ENCODE assay signal across 23 cellular contexts in the genomic region with DNA sequence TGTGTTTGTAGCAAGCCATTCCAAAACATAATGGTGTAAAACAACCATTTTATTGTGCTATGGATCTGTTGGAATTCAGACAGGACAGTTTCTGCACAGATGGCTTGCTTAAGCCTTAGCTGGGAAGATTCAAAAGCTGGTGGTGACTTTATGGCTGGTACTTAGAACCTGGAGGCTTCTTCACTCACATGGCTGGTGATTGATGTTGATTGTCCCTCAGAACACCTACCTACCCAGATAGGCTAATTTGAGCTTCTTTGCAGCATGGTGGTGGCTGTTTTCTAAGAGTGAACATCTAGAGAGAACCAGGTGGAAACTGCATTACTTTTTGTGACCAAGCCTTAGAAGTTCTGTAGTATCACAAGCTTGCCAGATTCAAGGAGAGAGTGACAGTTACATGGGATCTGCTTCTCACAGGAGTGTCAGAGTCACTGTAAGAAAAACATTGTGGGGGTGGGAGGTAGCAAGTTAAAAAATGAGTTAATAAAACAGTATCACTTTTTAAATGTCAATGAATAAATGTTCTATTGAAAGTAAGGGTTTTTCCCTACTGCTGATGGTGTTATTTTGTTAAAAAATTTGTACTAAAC. TPM values are rescaled to one million over a fixed set of nuclear protein-coding genes. Genes with fewer than 3 reads are reported as not detected.
DNase-seq lines count a peak whose midpoint lies in the region; ATAC-seq, FAIRE-seq and TF ChIP-seq lines count a peak whose summit lies in the region.
"Had no signal": no experiment of that assay in that cellular context is flagged by ENCODE, and none has a peak within 500 bp of the region (broad histone marks: within the 10 kb centered on the region; RNA-seq: fewer than 3 reads in every experiment).

No MANE protein-coding gene starts in this region.

- no peak overlapping the region for H2AFZ ChIP-seq in keratinocyte (ENCODE audit: control insufficient read depth, low read length)

- H4K20me1 ChIP-seq in DOHH2 (ENCODE audit: control insufficient read depth, insufficient read depth, low read depth, low read length) (no peaks in the 10 kb centered on the region; the same call in 1 of the 2 replicates), keratinocyte (ENCODE audit: control insufficient read depth, extremely low read depth, insufficient read depth, low read length) (no peaks in the 10 kb centered on the region)

- peaks cover 26% of the 10 kb centered on the region for H3K36me3 Mint-ChIP-seq in activated CD4-positive, alpha-beta T cell treated with anti-CD3 and anti-CD28 coated beads, Interleukin-2, amount 10 ng/mL, durations not matched to agents 24 days and 14 days (ENCODE audit: low read depth)

- no peak for DNase-seq in activated CD4-positive, alpha-beta T cell treated with anti-CD3 and anti-CD28 coated beads, Interleukin-2, amount 10 ng/mL, durations not matched to agents 24 days and 14 days
- DNase-seq in activated CD4-positive, alpha-beta T cell treated with anti-CD3 and anti-CD28 coated beads for 48 hours, result no peak
- DNase-seq in NCI-H82 treated with DMSO at 0.1 percent for 48 hours (lab: John Stamatoyannopoulos, UW; ENCODE audit: unreplicated experiment) (peak; percentile 48), keratinocyte (ENCODE audit: low read depth, low spot score) (no peak), NCI-H1417 treated with DMSO at 0.1 percent for 48 hours (lab: John Stamatoyannopoulos, UW) (no peak), NCI-H2081 (lab: John Stamatoyannopoulos, UW) (no peak)
- DNase-seq: activated CD8-positive, alpha-beta memory T cell treated with anti-CD3 and anti-CD28 coated beads, Interleukin-2, amount 50 U/mL, for 4 hours; DMS153; H7; NCI-H1048; NCI-H2029 treated with DMSO at 0.1 percent for 48 hours; NCI-H510A; SHP77 treated with DMSO at 0.1 percent for 48 hours; transverse colon had no signal

- H3K4me3 ChIP-seq in DOHH2 (ENCODE audit: low read length) (0 out of 2 replicates have a peak overlapping the region, but pooled peaks have one; percentile 0), keratinocyte (ENCODE audit: control insufficient read depth in 2 of 3, extremely low read depth in 1 of 3, insufficient read depth in 2 of 3, low read depth in 1 of 3, low read length in 3 of 3) (no peak overlapping the region)
- H3K4me3 ChIP-seq: cardiac muscle cell, gastrocnemius medialis, transverse colon had no signal

- peaks cover 2% of the 10 kb centered on the region; the same call in 1 of the 2 replicates for H3F3A ChIP-seq in DOHH2 (ENCODE audit: control insufficient read depth, insufficient read depth)

- H3K9me3 Mint-ChIP-seq in activated CD4-positive, alpha-beta T cell treated with anti-CD3 and anti-CD28 coated beads, Interleukin-2, amount 10 ng/mL, durations not matched to agents 24 days and 14 days, result peaks cover 4% of the 10 kb centered on the region

- H3K4me1 ChIP-seq in DOHH2 (ENCODE audit: control insufficient read depth, low read length) (peaks cover 60% of the 10 kb centered on the region), keratinocyte (ENCODE audit: control insufficient read depth, extremely low read depth, insufficient read depth, low read length) (no peaks in the 10 kb centered on the region)

- H3K27me3 ChIP-seq in DOHH2 (ENCODE audit: control insufficient read depth, low read length), result no peaks in the 10 kb centered on the region
- no peaks in the 10 kb centered on the region for H3K27me3 ChIP-seq in keratinocyte (ENCODE audit: control insufficient read depth, extremely low read depth, insufficient read depth, low read length)
- H3K27me3 ChIP-seq: cardiac muscle cell, gastrocnemius medialis, neutrophil, transverse colon had no signal

- no peak for ATAC-seq in GM19324 (IDR thresholded peaks at IDR 0.05; ENCODE audit: low FRiP score, unreplicated experiment)
- ATAC-seq: WTC11 had no signal

- no peaks in the 10 kb centered on the region for H3K9me1 ChIP-seq in keratinocyte (ENCODE audit: control insufficient read depth, extremely low read depth, insufficient read depth, low read length)

- peak overlapping the region; percentile 56 for H3K27ac Mint-ChIP-seq in activated CD4-positive, alpha-beta T cell treated with anti-CD3 and anti-CD28 coated beads, Interleukin-2, amount 10 ng/mL, durations not matched to agents 24 days and 14 days
- H3K27ac Mint-ChIP-seq: T-helper 1 cell treated with Interleukin-12 subunit alpha and Interleukin-12 subunit beta and Interleukin-4 antibody, amounts not matched to agents 30 μg/mL and 1 μg/mL, for 36 hours; WTC11 had no signal

- no peak overlapping the region for H3K4me3 Mint-ChIP-seq in activated CD4-positive, alpha-beta T cell treated with anti-CD3 and anti-CD28 coated beads, Interleukin-2, amount 10 ng/mL, durations not matched to agents 24 days and 14 days
- H3K4me3 Mint-ChIP-seq: T-helper 1 cell treated with Interleukin-12 subunit alpha and Interleukin-12 subunit beta and Interleukin-4 antibody, amounts not matched to agents 30 μg/mL and 1 μg/mL, for 36 hours; WTC11 had no signal

- H3K36me3 ChIP-seq in DOHH2 (ENCODE audit: control insufficient read depth, low read length) (peaks cover 81% of the 10 kb centered on the region), keratinocyte (ENCODE audit: control insufficient read depth in 2 of 2, extremely low read depth in 1 of 2, insufficient read depth in 2 of 2, low read length in 2 of 2) (no peaks in the 10 kb centered on the region)
- H3K36me3 ChIP-seq: cardiac muscle cell, gastrocnemius medialis, neutrophil, transverse colon had no signal

- peaks cover 41% of the 10 kb centered on the region for H3K4me1 Mint-ChIP-seq in activated CD4-positive, alpha-beta T cell treated with anti-CD3 and anti-CD28 coated beads, Interleukin-2, amount 10 ng/mL, durations not matched to agents 24 days and 14 days

- H3K4me2 ChIP-seq in DOHH2 (ENCODE audit: low read length) (peak overlapping the region; percentile 39), keratinocyte (ENCODE audit: control insufficient read depth, extremely low read depth, insufficient read depth, low read depth, low read length) (no peak overlapping the region)

- H3K9ac ChIP-seq in keratinocyte (ENCODE audit: control insufficient read depth, extremely low read depth, insufficient read depth, low read length), result no peak overlapping the region

- dilution Hi-C loops in keratinocyte (cut with MboI; ENCODE audit: extremely low pct_ligation_motif_present, low sequenced_read_pairs), result no loop called here

- intact Hi-C loops in activated CD4-positive, alpha-beta T cell treated with anti-CD3 and anti-CD28 coated beads, Interleukin-2, amount 10 ng/mL, durations not matched to agents 24 days and 14 days (cut with micrococcal nuclease), result loop anchor here (2.0 to 10.0 kb wide), 2 partner anchors 73 to 305 kb away; partner anchors contain the start of gene HPS1

- peak; percentile 20 for FAIRE-seq in keratinocyte (lab: Jason Lieb, UNC)
- FAIRE-seq: A204.1 had no signal

- H3K9me2 ChIP-seq in DOHH2 (replicated peaks; ENCODE audit: control insufficient read depth, low read length), result no peaks in the 10 kb centered on the region

- H3K79me2 ChIP-seq in DOHH2 (ENCODE audit: control insufficient read depth, low read length), result peaks cover 100% of the 10 kb centered on the region
- peaks cover 91% of the 10 kb centered on the region for H3K79me2 ChIP-seq in keratinocyte (ENCODE audit: control insufficient read depth, insufficient read depth, low read length)

- H3K27ac ChIP-seq in DOHH2 (ENCODE audit: low read depth, low read length), result no peak overlapping the region
- no peak overlapping the region for H3K27ac ChIP-seq in keratinocyte (ENCODE audit: control insufficient read depth, insufficient read depth, low read length)
- H3K27ac ChIP-seq: C4-2B, cardiac muscle cell, neutrophil, transverse colon had no signal

- no peaks in the 10 kb centered on the region for H3K27me3 Mint-ChIP-seq in activated CD4-positive, alpha-beta T cell treated with anti-CD3 and anti-CD28 coated beads, Interleukin-2, amount 10 ng/mL, durations not matched to agents 24 days and 14 days

- H3K9me3 ChIP-seq in DOHH2 (ENCODE audit: control insufficient read depth, insufficient read depth, low read length) (peaks cover 6% of the 10 kb centered on the region; the same call in 1 of the 2 replicates), keratinocyte (ENCODE audit: control insufficient read depth, low read depth, low read length) (no peaks in the 10 kb centered on the region)
- H3K9me3 ChIP-seq: gastrocnemius medialis, neutrophil, transverse colon had no signal

- TF ChIP-seq CTCF in DOHH2 (IDR thresholded peaks at IDR 0.05; ENCODE audit: low read depth, low read length, poor library complexity, severe bottlenecking) (no peak), keratinocyte (optimal IDR thresholded peaks at IDR 0.05 in 1 of 3, IDR thresholded peaks at IDR 0.05 in 1 of 3, conservative IDR thresholded peaks at IDR 0.05 in 1 of 3; ENCODE audit: extremely low read depth in 1 of 3, insufficient read depth in 2 of 3, low read length in 3 of 3) (no peak)

RNA-seq across cellular contexts. Expression of gene R3HCC1L, which starts 7.1 kb away (rescaled TPM):
- 17.6 and 19.3 TPM in 2 replicates for total RNA-seq in activated CD4-positive, alpha-beta T cell treated with anti-CD3 and anti-CD28 coated beads, Interleukin-2, amount 10 ng/mL, durations not matched to agents 24 days and 14 days
- polyA plus RNA-seq in keratinocyte, result 8.8 to 11.7 TPM (median 10.4 TPM) in 3 replicates
- 14.2 TPM for polyA plus RNA-seq in keratinocyte (2011; ENCODE audit: low read depth)
- 5.7 and 9.7 TPM in 2 replicates for polyA plus RNA-seq in keratinocyte (2011; cell fraction: cytosol; rRNA removed)
- 17.3 and 19.9 TPM in 2 replicates for polyA plus RNA-seq in keratinocyte (2011; cell fraction: nucleus; rRNA removed)
- 8.5 and 11.0 TPM in 2 replicates for polyA plus RNA-seq in keratinocyte (2012; ENCODE audit: low replicate concordance)
- polyA minus RNA-seq in keratinocyte, result 3.5 to 28.9 TPM (median 7.4 TPM) in 3 replicates
- polyA minus RNA-seq in keratinocyte (2011; cell fraction: cytosol; rRNA and poly(A)+ RNA removed), result 3.8 TPM
- polyA minus RNA-seq in keratinocyte (2011; cell fraction: nucleus; rRNA and poly(A)+ RNA removed), result 14.4 and 30.8 TPM in 2 replicates
